ENCODE assay signal across 17 cellular contexts in the genomic region with DNA sequence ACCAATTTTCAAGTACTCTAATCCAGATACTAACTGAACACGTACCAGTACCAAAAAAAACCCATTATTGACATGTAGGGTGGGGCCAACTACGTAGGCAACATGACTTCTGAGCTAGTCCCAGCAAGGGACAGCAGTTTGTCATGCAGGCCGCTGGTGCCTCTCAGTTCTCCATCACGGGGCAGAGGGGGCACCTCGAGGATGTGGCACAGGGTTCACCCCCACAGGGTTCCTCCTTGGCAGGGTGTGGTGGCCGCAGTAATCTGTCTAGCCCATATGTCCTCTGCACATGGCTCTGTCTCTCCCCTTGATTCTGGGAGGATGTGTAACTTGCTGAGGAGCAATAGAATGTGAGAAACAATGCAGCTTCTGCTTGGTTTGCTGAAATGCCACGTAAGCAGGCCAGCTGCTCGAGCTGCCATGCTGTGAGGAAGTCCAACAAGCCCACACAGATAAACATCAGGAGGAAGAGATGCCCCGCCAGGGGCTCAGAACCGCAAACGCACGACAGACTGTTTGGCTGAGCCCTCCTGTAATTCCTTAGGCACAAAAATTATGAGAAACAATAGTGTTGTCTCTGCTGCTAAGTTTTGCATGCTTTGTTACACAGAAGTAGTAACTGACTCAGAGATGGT.
"Had no signal": no experiment of that assay in that cellular context is flagged by ENCODE, and none has a peak within 500 bp of the region (broad histone marks: within the 10 kb centered on the region; RNA-seq: fewer than 3 reads in every experiment).

No MANE protein-coding gene starts in this region.

- H3K36me3 ChIP-seq: prostate gland, thyroid gland had no signal

- H3K4me1 Mint-ChIP-seq: activated naive CD4-positive, alpha-beta T cell treated with anti-CD3 and anti-CD28 coated beads, Interleukin-2, amount 10 ng/mL, durations not matched to agents 7 days and 5 days had no signal

- H3K9me3 Mint-ChIP-seq: activated CD4-positive, alpha-beta memory T cell treated with anti-CD3 and anti-CD28 coated beads for 36 hours; activated naive CD4-positive, alpha-beta T cell treated with anti-CD3 and anti-CD28 coated beads, Interleukin-2, amount 10 ng/mL, durations not matched to agents 7 days and 5 days; activated T-cell treated with anti-CD3 and anti-CD28 coated beads, Interleukin-2, amount 50 U/mL, for 72 hours had no signal

- H3K36me3 Mint-ChIP-seq: activated CD4-positive, alpha-beta memory T cell treated with anti-CD3 and anti-CD28 coated beads for 36 hours; activated naive CD4-positive, alpha-beta T cell treated with anti-CD3 and anti-CD28 coated beads, Interleukin-2, amount 10 ng/mL, durations not matched to agents 7 days and 5 days had no signal

- H3K9me3 ChIP-seq: prostate gland, thyroid gland had no signal

- ATAC-seq: activated T-cell treated with anti-CD3 and anti-CD28 coated beads, Interleukin-2, amount 50 U/mL, for 72 hours; left lobe of liver; naive thymus-derived CD4-positive, alpha-beta T cell; stimulated activated naive CD8-positive, alpha-beta T cell treated with anti-CD3 and anti-CD28 coated beads, Interleukin-15, Interleukin-2, amounts not matched to agents 100 U/mL and 50 U/mL, for 24 hours had no signal

- DNase-seq: activated CD4-positive, alpha-beta memory T cell treated with anti-CD3 and anti-CD28 coated beads for 36 hours; activated CD4-positive, alpha-beta T cell treated with anti-CD3 and anti-CD28 coated beads for 48 hours; activated effector memory CD4-positive, alpha-beta T cell treated with Interleukin-2 at 50 U/mL for 16 hours; activated naive CD4-positive, alpha-beta T cell treated with anti-CD3 and anti-CD28 coated beads, Interleukin-2, amount 10 ng/mL, durations not matched to agents 7 days and 5 days; activated T-cell treated with anti-CD3 and anti-CD28 coated beads, Interleukin-2, amount 50 U/mL, for 72 hours; amygdala; naive thymus-derived CD4-positive, alpha-beta T cell; stimulated activated CD4-positive, alpha-beta T cell treated with anti-CD3 and anti-CD28 coated beads, Interleukin-12 subunit alpha, Interleukin-12 subunit beta, amount 100 ng/mL, for 4 hours; stimulated activated CD4-positive, alpha-beta T cell treated with anti-CD3 and anti-CD28 coated beads, Interleukin-4, amount 100 ng/mL, for 4 hours; stimulated activated naive CD8-positive, alpha-beta T cell treated with anti-CD3 and anti-CD28 coated beads, Interleukin-15, Interleukin-2, amounts not matched to agents 100 U/mL and 50 U/mL, for 24 hours; T-helper 9 cell; thyroid gland had no signal

- H3K4me1 ChIP-seq: prostate gland had no signal

- H3K27ac ChIP-seq: epithelial cell of prostate, prostate gland, thyroid gland had no signal

- H3K4me3 Mint-ChIP-seq: activated CD4-positive, alpha-beta memory T cell treated with anti-CD3 and anti-CD28 coated beads for 36 hours; activated naive CD4-positive, alpha-beta T cell treated with anti-CD3 and anti-CD28 coated beads, Interleukin-2, amount 10 ng/mL, durations not matched to agents 7 days and 5 days; activated T-cell treated with anti-CD3 and anti-CD28 coated beads, Interleukin-2, amount 50 U/mL, for 72 hours; naive thymus-derived CD4-positive, alpha-beta T cell; neural crest cell had no signal

- H3K27me3 ChIP-seq: thyroid gland had no signal

- H3K4me3 ChIP-seq: lung, prostate gland, thyroid gland had no signal

- H3K27ac Mint-ChIP-seq: activated CD4-positive, alpha-beta memory T cell treated with anti-CD3 and anti-CD28 coated beads for 36 hours; activated naive CD4-positive, alpha-beta T cell treated with anti-CD3 and anti-CD28 coated beads, Interleukin-2, amount 10 ng/mL, durations not matched to agents 7 days and 5 days; activated T-cell treated with anti-CD3 and anti-CD28 coated beads, Interleukin-2, amount 50 U/mL, for 72 hours; naive thymus-derived CD4-positive, alpha-beta T cell had no signal
